ENCODE assay signal across 24 cellular contexts in the genomic region with DNA sequence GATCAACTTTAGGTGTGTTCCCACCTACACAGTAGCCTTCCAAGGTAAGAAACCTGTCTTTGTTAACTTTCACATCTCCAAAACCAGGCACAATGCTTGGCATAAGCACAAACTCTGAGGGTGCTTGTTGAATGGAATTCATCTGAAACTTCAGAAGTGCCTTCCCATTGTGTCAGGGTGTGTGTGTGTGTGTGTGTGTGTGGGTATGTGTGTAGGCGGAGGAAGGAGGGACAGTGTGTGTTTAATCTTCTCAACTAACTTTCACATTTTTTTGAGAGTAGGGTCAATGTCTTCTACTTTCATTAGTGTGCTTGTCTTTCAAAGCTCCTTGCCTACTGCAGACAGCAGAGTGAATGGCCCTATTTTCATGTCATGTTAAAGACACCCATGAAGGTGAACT. TPM values are rescaled to one million over a fixed set of nuclear protein-coding genes. Genes with fewer than 3 reads are reported as not detected.
"Had no signal": no experiment of that assay in that cellular context is flagged by ENCODE, and none has a peak within 500 bp of the region (broad histone marks: within the 10 kb centered on the region; RNA-seq: fewer than 3 reads in every experiment).

No MANE protein-coding gene starts in this region.

- H3K27ac ChIP-seq: coronary artery, esophagus muscularis mucosa, foreskin keratinocyte, gastroesophageal sphincter, heart left ventricle, hepatocyte, neural progenitor cell, parathyroid adenoma, right atrium auricular region, sigmoid colon, stomach, tibial artery had no signal

- ATAC-seq: foreskin keratinocyte; gastroesophageal sphincter; heart left ventricle; left lobe of liver; natural killer cell treated with Interleukin-12 subunit alpha and Interleukin-12 subunit beta and Interleukin-15 and Interleukin-18, amount 100 ng/mL, for 72 hours; stimulated activated memory B cell treated with anti-CD40 and anti-IgM and Interleukin-4, amounts not matched to agents 10 μg/mL and 1 μg/mL and 100 μg/mL, for 72 hours had no signal

- H3K27ac Mint-ChIP-seq: memory B cell; natural killer cell treated with Interleukin-12 subunit alpha and Interleukin-12 subunit beta and Interleukin-15 and Interleukin-18, amount 100 ng/mL, for 72 hours; neural progenitor cell; progenitor cell of endocrine pancreas; stimulated activated memory B cell treated with anti-CD40 and anti-IgM and Interleukin-4, amounts not matched to agents 10 μg/mL and 1 μg/mL and 100 μg/mL, for 72 hours; type B pancreatic cell had no signal

- DNase-seq: dermis blood vessel endothelial cell; effector memory CD4-positive, alpha-beta T cell; foreskin keratinocyte; heart left ventricle; kidney; sigmoid colon; stimulated activated CD4-positive, alpha-beta T cell treated with anti-CD3 and anti-CD28 coated beads, Interleukin-2, amount 100 ng/mL, for 24 hours; stimulated activated CD4-positive, alpha-beta T cell treated with anti-CD3 and anti-CD28 coated beads, Interleukin-4, amount 100 ng/mL, for 24 hours; stomach; tibial artery had no signal

- H3K4me3 ChIP-seq: coronary artery, esophagus muscularis mucosa, gastroesophageal sphincter, heart left ventricle, hepatocyte, lung, neural progenitor cell, right atrium auricular region, sigmoid colon, stomach, tibial artery had no signal

- H3K4me3 Mint-ChIP-seq: memory B cell; natural killer cell treated with Interleukin-12 subunit alpha and Interleukin-12 subunit beta and Interleukin-15 and Interleukin-18, amount 100 ng/mL, for 72 hours; neural progenitor cell; stimulated activated memory B cell treated with anti-CD40 and anti-IgM and Interleukin-4, amounts not matched to agents 10 μg/mL and 1 μg/mL and 100 μg/mL, for 72 hours; type B pancreatic cell had no signal

- H3K36me3 ChIP-seq: esophagus muscularis mucosa, gastroesophageal sphincter, heart left ventricle, neural progenitor cell, right atrium auricular region, sigmoid colon, stomach, tibial artery had no signal

- H3K27me3 ChIP-seq: esophagus muscularis mucosa, foreskin keratinocyte, gastroesophageal sphincter, heart left ventricle, hepatocyte, neural progenitor cell, right atrium auricular region, sigmoid colon, stomach, tibial artery had no signal

- H3K4me1 Mint-ChIP-seq: neural progenitor cell; stimulated activated memory B cell treated with anti-CD40 and anti-IgM and Interleukin-4, amounts not matched to agents 10 μg/mL and 1 μg/mL and 100 μg/mL, for 72 hours had no signal

- H3K9me3 Mint-ChIP-seq: natural killer cell treated with Interleukin-12 subunit alpha and Interleukin-12 subunit beta and Interleukin-15 and Interleukin-18, amount 100 ng/mL, for 72 hours; neural progenitor cell had no signal

- H3K4me1 ChIP-seq: foreskin keratinocyte, neural progenitor cell, parathyroid adenoma had no signal

- H3K9me3 ChIP-seq: esophagus muscularis mucosa, gastroesophageal sphincter, heart left ventricle, right atrium auricular region, sigmoid colon, stomach, tibial artery had no signal

- H3K27me3 Mint-ChIP-seq: memory B cell; progenitor cell of endocrine pancreas; stimulated activated memory B cell treated with anti-CD40 and anti-IgM and Interleukin-4, amounts not matched to agents 10 μg/mL and 1 μg/mL and 100 μg/mL, for 72 hours; type B pancreatic cell had no signal

- H3K36me3 Mint-ChIP-seq: natural killer cell treated with Interleukin-12 subunit alpha and Interleukin-12 subunit beta and Interleukin-15 and Interleukin-18, amount 100 ng/mL, for 72 hours; neural progenitor cell; type B pancreatic cell had no signal

RNA-seq across cellular contexts. Expression of a gene that starts 45.6 kb away (rescaled TPM):
- total RNA-seq: foreskin keratinocyte had no signal
- polyA plus RNA-seq: foreskin keratinocyte had no signal
